In genomic region chr3:97823503-97824004, GRCh38 we compare ENCODE assay signal across 8 cellular contexts. TPM values are rescaled to one million over a fixed set of nuclear protein-coding genes. Genes with fewer than 3 reads are reported as not detected.
DNase-seq lines count a peak whose midpoint lies in the region; ATAC-seq and TF ChIP-seq lines count a peak whose summit lies in the region.

No MANE protein-coding gene starts in this region.

- intact Hi-C loops in activated CD4-positive, alpha-beta T cell treated with anti-CD3 and anti-CD28 coated beads, Interleukin-2, amount 10 ng/mL, durations not matched to agents 24 days and 14 days (cut with micrococcal nuclease), result loop anchor here (2.0 to 5.0 kb wide), 2 partner anchors 59 to 699 kb away; partner anchors contain the start of genes ARL6 and CLDND1
- intact Hi-C loops in right lobe of liver (cut with DNase I), result no loop called here
- intact Hi-C loops in lower leg skin (cut with DNase I; ENCODE audit: low total_unique reads), result no loop called here

- WGBS in right lobe of liver (ENCODE audit: insufficient coverage, low coverage, low lambda C conversion rate, missing lambda C conversion rate), result 46% methylated on average over 5 of the region's 7 CpGs
- WGBS in thymus, result 83% methylated on average over 7 of the region's 7 CpGs
- WGBS in lower leg skin, 2 donors, result 13 to 15% methylated on average over 7 of the region's 7 CpGs

- H3K27me3 ChIP-seq in adipocyte (replicated peaks; ENCODE audit: control insufficient read depth, insufficient read depth, low read length), result no peaks in the 10 kb centered on the region
- H3K27me3 ChIP-seq in right lobe of liver, result no peaks in the 10 kb centered on the region
- peaks cover 8% of the 10 kb centered on the region for H3K27me3 ChIP-seq in thymus (ENCODE audit: control insufficient read depth, insufficient read depth)

- H3K9me3 ChIP-seq in adipocyte (ENCODE audit: control insufficient read depth, low read length) (no peaks in the 10 kb centered on the region), right lobe of liver (no peaks in the 10 kb centered on the region), thymus (ENCODE audit: control insufficient read depth) (no peaks in the 10 kb centered on the region)

- peak overlapping the region; percentile 99 for H3K4me3 Mint-ChIP-seq in activated CD4-positive, alpha-beta T cell treated with anti-CD3 and anti-CD28 coated beads, Interleukin-2, amount 10 ng/mL, durations not matched to agents 24 days and 14 days

- H3K36me3 ChIP-seq in adipocyte (ENCODE audit: control insufficient read depth, insufficient read depth, low read length, severe bottlenecking) (no peaks in the 10 kb centered on the region), right lobe of liver (no peaks in the 10 kb centered on the region), thymus (ENCODE audit: control insufficient read depth, insufficient read depth) (no peaks in the 10 kb centered on the region)

- peaks cover 24% of the 10 kb centered on the region for H3K4me1 ChIP-seq in adipocyte (ENCODE audit: control insufficient read depth, insufficient read depth, low read length)
- no peaks in the 10 kb centered on the region for H3K4me1 ChIP-seq in right lobe of liver
- peaks cover 2% of the 10 kb centered on the region for H3K4me1 ChIP-seq in thymus (ENCODE audit: control insufficient read depth, insufficient read depth, low read length)

- TF ChIP-seq CTCF in right lobe of liver (IDR thresholded peaks at IDR 0.05) (no peak), lower leg skin (IDR thresholded peaks at IDR 0.05) (no peak)

- H3K9ac ChIP-seq in adipocyte (ENCODE audit: low read length), result peak overlapping the region; percentile 90

- peaks cover 32% of the 10 kb centered on the region for H3K4me1 Mint-ChIP-seq in activated CD4-positive, alpha-beta T cell treated with anti-CD3 and anti-CD28 coated beads, Interleukin-2, amount 10 ng/mL, durations not matched to agents 24 days and 14 days

- peak overlapping the region; percentile 97 for H3K4me3 ChIP-seq in adipocyte (ENCODE audit: low read length)
- peak overlapping the region; percentile 83 to 95 (median 86) for H3K4me3 ChIP-seq in right lobe of liver
- H3K4me3 ChIP-seq in thymus (ENCODE audit: low read length), result peak overlapping the region; percentile 55
- no peak overlapping the region for H3K4me3 ChIP-seq in lower leg skin (ENCODE audit: low read depth, poor library complexity, severe bottlenecking)

- no peak overlapping the region for H3K27ac Mint-ChIP-seq in activated CD4-positive, alpha-beta T cell treated with anti-CD3 and anti-CD28 coated beads, Interleukin-2, amount 10 ng/mL, durations not matched to agents 24 days and 14 days

- H3K36me3 Mint-ChIP-seq in activated CD4-positive, alpha-beta T cell treated with anti-CD3 and anti-CD28 coated beads, Interleukin-2, amount 10 ng/mL, durations not matched to agents 24 days and 14 days (ENCODE audit: low read depth), result peaks cover 13% of the 10 kb centered on the region

- H3K27me3 Mint-ChIP-seq in activated CD4-positive, alpha-beta T cell treated with anti-CD3 and anti-CD28 coated beads, Interleukin-2, amount 10 ng/mL, durations not matched to agents 24 days and 14 days, result peaks cover 33% of the 10 kb centered on the region

- no peak overlapping the region for H3K27ac ChIP-seq in right lobe of liver
- no peak overlapping the region for H3K27ac ChIP-seq in thymus (ENCODE audit: low read depth)

- DNase-seq in activated CD4-positive, alpha-beta T cell treated with anti-CD3 and anti-CD28 coated beads, Interleukin-2, amount 10 ng/mL, durations not matched to agents 24 days and 14 days, result no peak
- DNase-seq in activated CD4-positive, alpha-beta T cell treated with anti-CD3 and anti-CD28 coated beads for 1 hour, result no peak
- DNase-seq in adipocyte (ENCODE audit: low read depth), result peak; percentile 31
- DNase-seq in right lobe of liver, result no peak
- no peak for DNase-seq in GDM1 (lab: John Stamatoyannopoulos, UW)
- no peak for DNase-seq in lower leg skin (ENCODE audit: low spot score in 2 of 2)

- no peak for ATAC-seq in right lobe of liver
- no peak for ATAC-seq in HG03520 (IDR thresholded peaks at IDR 0.05; ENCODE audit: unreplicated experiment)

- TF ChIP-seq POLR2A in right lobe of liver (IDR thresholded peaks at IDR 0.05) (no peak), lower leg skin (IDR thresholded peaks at IDR 0.05) (no peak)

- H3K9me3 Mint-ChIP-seq in activated CD4-positive, alpha-beta T cell treated with anti-CD3 and anti-CD28 coated beads, Interleukin-2, amount 10 ng/mL, durations not matched to agents 24 days and 14 days, result no peaks in the 10 kb centered on the region

RNA-seq across cellular contexts. Expression of gene CRYBG3, which starts 1.7 kb away (rescaled TPM):
- 8.1 and 8.3 TPM in 2 replicates for total RNA-seq in activated CD4-positive, alpha-beta T cell treated with anti-CD3 and anti-CD28 coated beads, Interleukin-2, amount 10 ng/mL, durations not matched to agents 24 days and 14 days
- total RNA-seq in right lobe of liver, result 10 to 100 TPM in 1 of 6 experiments, 1 to 10 TPM in 5; 4.7 to 10.2 (median 5.0) TPM
- polyA plus RNA-seq in thymus, result 5.4 TPM
- total RNA-seq in lower leg skin, result 10 to 100 TPM; 27.9 to 35.4 (median 31.9) TPM

RNA-seq across cellular contexts. Expression of gene ARL6, which starts 59.0 kb away (rescaled TPM):
- 6.1 and 6.3 TPM in 2 replicates for total RNA-seq in activated CD4-positive, alpha-beta T cell treated with anti-CD3 and anti-CD28 coated beads, Interleukin-2, amount 10 ng/mL, durations not matched to agents 24 days and 14 days
- total RNA-seq in right lobe of liver (1 to 10 TPM; 1.4 to 3.3 (median 2.6) TPM), lower leg skin (1 to 10 TPM; 4.5 to 6.4 (median 5.6) TPM)
- 3.8 TPM for polyA plus RNA-seq in thymus
